ENCODE assay signal across 1 cellular context in genomic region chr4:38078590-38079381, GRCh38.
TF ChIP-seq lines count a peak whose summit lies in the region.

No MANE protein-coding gene starts in this region.

TF ChIP-seq in K562, 482 proteins besides CTCF, POLR2A, EP300 and RAD21 (continued from another document):
- TF ChIP-seq ZNF318 (IDR thresholded peaks at IDR 0.05; ENCODE audit: borderline replicate concordance in 1 of 2, low read depth in 1 of 2): no peak
- TF ChIP-seq SREBF1 (IDR thresholded peaks at IDR 0.05; ENCODE audit: borderline replicate concordance, low read depth, low read length): no peak
- TF ChIP-seq ZNF316 (IDR thresholded peaks at IDR 0.05): no peak
- TF ChIP-seq CBX8 (IDR thresholded peaks at IDR 0.05; ENCODE audit: borderline replicate concordance, extremely low read depth, low read depth, low read length, poor library complexity, severe bottlenecking): no peak
- TF ChIP-seq GTF2A2 (tag; IDR thresholded peaks at IDR 0.05): no peak
